8 cellular contexts compared by ENCODE assay signal in the genomic region with DNA sequence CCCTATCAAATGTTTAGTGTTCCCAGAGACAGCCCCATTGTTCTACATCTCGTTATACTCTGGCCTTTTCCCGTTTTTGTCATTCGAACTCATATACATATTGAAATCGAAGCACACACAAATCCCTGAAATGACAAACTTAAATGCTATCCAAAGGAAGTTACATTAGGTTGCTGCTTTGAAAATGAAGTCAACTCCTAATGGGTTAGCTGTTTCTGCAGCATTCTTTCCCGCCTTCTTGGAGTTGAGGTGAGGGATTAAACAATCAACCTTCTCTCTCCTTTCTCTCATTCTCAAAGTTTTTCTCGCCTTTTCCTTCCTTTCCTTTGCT. TPM values are rescaled to one million over a fixed set of nuclear protein-coding genes. Genes with fewer than 3 reads are reported as not detected.
DNase-seq lines count a peak whose midpoint lies in the region; ATAC-seq, FAIRE-seq and TF ChIP-seq lines count a peak whose summit lies in the region.

No MANE protein-coding gene starts in this region.

- no peaks in the 10 kb centered on the region for H3K9me3 ChIP-seq in OCI-LY1 (ENCODE audit: low read length)
- H3K9me3 ChIP-seq in endocrine pancreas (ENCODE audit: control insufficient read depth, low read length), result no peaks in the 10 kb centered on the region
- no peaks in the 10 kb centered on the region for H3K9me3 ChIP-seq in parathyroid adenoma (ENCODE audit: control insufficient read depth, low read length)

- H3K36me3 ChIP-seq in OCI-LY1 (ENCODE audit: insufficient read depth, low read length) (peaks cover 4% of the 10 kb centered on the region; the same call in 1 of the 2 replicates), endocrine pancreas (ENCODE audit: control insufficient read depth, insufficient read depth, low read length) (no peaks in the 10 kb centered on the region), parathyroid adenoma (ENCODE audit: control insufficient read depth, insufficient read depth, low read length) (no peaks in the 10 kb centered on the region)

- H3K27me3 ChIP-seq in OCI-LY1 (ENCODE audit: insufficient read depth, low read length) (no peaks in the 10 kb centered on the region), endocrine pancreas (ENCODE audit: control insufficient read depth, insufficient read depth, low read length) (no peaks in the 10 kb centered on the region), parathyroid adenoma (ENCODE audit: control insufficient read depth, insufficient read depth, low read length) (no peaks in the 10 kb centered on the region)

- ATAC-seq in HG03565 (IDR thresholded peaks at IDR 0.05; ENCODE audit: unreplicated experiment), result no peak

- TF ChIP-seq POLR2A in GM12892 (IDR thresholded peaks at IDR 0.05; ENCODE audit: low read depth, low read length), result no peak

- peak overlapping the region; percentile 27 for H3K27ac ChIP-seq in OCI-LY1 (ENCODE audit: low read depth, low read length, poor library complexity, severe bottlenecking)
- peak overlapping the region; percentile 96 for H3K27ac ChIP-seq in parathyroid adenoma

- H3K9me2 ChIP-seq in OCI-LY1 (ENCODE audit: low read depth, low read length), result no peaks in the 10 kb centered on the region

- H3F3A ChIP-seq in OCI-LY1 (ENCODE audit: insufficient read depth, low read length), result peaks cover 7% of the 10 kb centered on the region; the same call in 1 of the 2 replicates

- H2AFZ ChIP-seq in OCI-LY1 (ENCODE audit: low read length) (no peak overlapping the region), parathyroid adenoma (peak overlapping the region; percentile 94)

- H4K20me1 ChIP-seq in OCI-LY1 (ENCODE audit: insufficient read depth, low read length), result no peaks in the 10 kb centered on the region

- FAIRE-seq in GM12892 (lab: Jason Lieb, UNC) (no peak), urothelium cell line (lab: Jason Lieb, UNC) (no peak)

- H3K4me3 ChIP-seq in OCI-LY1 (ENCODE audit: low read depth, low read length, poor library complexity, severe bottlenecking) (peak overlapping the region; percentile 73), endocrine pancreas (ENCODE audit: control insufficient read depth, insufficient read depth, low read length) (peak overlapping the region; percentile 88), parathyroid adenoma (ENCODE audit: low read depth, low read length) (peak overlapping the region; percentile 81)

- H3K9ac ChIP-seq in OCI-LY1 (ENCODE audit: low read length) (peak overlapping the region; percentile 50), endocrine pancreas (ENCODE audit: control insufficient read depth, insufficient read depth, low read length) (peak overlapping the region; percentile 54), parathyroid adenoma (peak overlapping the region; percentile 61)

- H3K4me2 ChIP-seq in OCI-LY1 (ENCODE audit: low read length) (peak overlapping the region; percentile 60), parathyroid adenoma (ENCODE audit: low read length) (peak overlapping the region; percentile 94)

- peak; percentile 7 for DNase-seq in GM03348 (ENCODE audit: low spot score)
- no peak for DNase-seq in GM12892 (ENCODE audit: insufficient read length)
- no peak for DNase-seq in NCI-H510A treated with DMSO at 0.1 percent for 48 hours (lab: John Stamatoyannopoulos, UW)
- no peak for DNase-seq in urothelium cell line (ENCODE audit: low spot score)

- peaks cover 45% of the 10 kb centered on the region for H3K4me1 ChIP-seq in OCI-LY1 (ENCODE audit: insufficient read depth, low read length, severe bottlenecking)
- peaks cover 12% of the 10 kb centered on the region for H3K4me1 ChIP-seq in endocrine pancreas (ENCODE audit: control insufficient read depth, insufficient read depth, low read length)
- H3K4me1 ChIP-seq in parathyroid adenoma, result peaks cover 9% of the 10 kb centered on the region

- H3K79me2 ChIP-seq in OCI-LY1 (ENCODE audit: insufficient read depth, low read length), result 0 out of 2 replicates have a peak, but pooled peaks cover 6% of the 10 kb centered on the region
- peaks cover 2% of the 10 kb centered on the region for H3K79me2 ChIP-seq in parathyroid adenoma

- TF ChIP-seq CTCF in OCI-LY1 (IDR thresholded peaks at IDR 0.05; ENCODE audit: low read length) (no peak), parathyroid adenoma (IDR thresholded peaks at IDR 0.05) (no peak)

RNA-seq across cellular contexts. Expression of a gene that starts 0.6 kb away (rescaled TPM):
- polyA plus RNA-seq in GM12892 (2012; ENCODE audit: missing spikeins), result 11.7 TPM

RNA-seq across cellular contexts. Expression of a gene that starts 35.8 kb away (rescaled TPM):
- 123 TPM for polyA plus RNA-seq in GM12892 (2012; ENCODE audit: missing spikeins)
